Comparison of ENCODE assay signal across 10 cellular contexts in the genomic region with DNA sequence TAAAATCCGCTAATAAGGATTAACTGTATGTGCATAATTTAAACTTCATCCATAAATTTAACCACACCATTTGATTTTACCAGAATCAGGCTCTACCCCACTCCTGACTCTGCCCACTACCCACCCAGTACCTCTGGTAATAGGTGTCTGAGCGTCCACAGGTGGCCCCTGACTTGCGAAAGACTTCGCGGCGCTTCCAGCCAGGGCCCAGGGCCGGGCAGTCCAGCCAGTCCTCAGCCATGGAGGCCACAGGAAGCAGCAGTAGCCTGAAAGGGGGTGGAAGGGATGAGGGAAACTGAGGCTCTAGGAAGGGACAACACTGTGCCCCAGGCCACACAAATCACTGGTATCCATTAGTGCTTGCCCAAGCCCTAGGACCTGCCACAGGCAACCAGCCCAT. TPM values are rescaled to one million over a fixed set of nuclear protein-coding genes. Genes with fewer than 3 reads are reported as not detected.
DNase-seq lines count a peak whose midpoint lies in the region; ATAC-seq, FAIRE-seq and TF ChIP-seq lines count a peak whose summit lies in the region.
"Had no signal": no experiment of that assay in that cellular context is flagged by ENCODE, and none has a peak within 500 bp of the region (broad histone marks: within the 10 kb centered on the region; RNA-seq: fewer than 3 reads in every experiment).

No MANE protein-coding gene starts in this region.

- H3K4me3 ChIP-seq in AG09309 (ENCODE audit: control insufficient read depth, low read depth, low read length): peak overlapping the region; percentile 73
- H3K4me3 ChIP-seq in HUES48 (ENCODE audit: low read depth, low read length): peak overlapping the region; percentile 95; the same call in 1 of the 2 replicates
- H3K4me3 ChIP-seq in GM12878: peak overlapping the region; percentile 99
- H3K4me3 ChIP-seq in mucosa of rectum (ENCODE audit: low read length in 2 of 2): peak overlapping the region; percentile 94 to 100
- H3K4me3 ChIP-seq in prostate gland: no peak overlapping the region

- no peak for DNase-seq in AG09309 (ENCODE audit: low read depth)
- no peak for DNase-seq in GM12878 (ENCODE audit: low read depth, low spot score)
- no peak for DNase-seq in NCI-H2196 (lab: John Stamatoyannopoulos, UW; ENCODE audit: unreplicated experiment)
- DNase-seq in pons (ENCODE audit: low spot score): no peak
- no peak for DNase-seq in prostate gland (ENCODE audit: low spot score)
- DNase-seq: DMS53 had no signal

- intact Hi-C loops in GM12878 (cut with micrococcal nuclease; ENCODE audit: unreplicated experiment) (loop anchor here (2.0 to 10.0 kb wide), 3 partner anchors 13 to 1325 kb away; partner anchors contain the start of genes C18orf32, CFAP53 and SMAD7), prostate gland (cut with DNase I) (loop anchor here (10.0 kb wide), 5 partner anchors 285 to 785 kb away; partner anchors contain the start of genes ACAA2, MAPK4, ME2 and RPL17)

- H3K36me3 ChIP-seq in HUES48 (ENCODE audit: control insufficient read depth, insufficient read depth, low read length) (peaks cover 71% of the 10 kb centered on the region), GM12878 (ENCODE audit: control insufficient read depth in 2 of 2, insufficient read depth in 2 of 2, low read length in 1 of 2) (peaks cover 46 to 56% of the 10 kb centered on the region in 2 experiments), mucosa of rectum (ENCODE audit: control insufficient read depth in 2 of 2, insufficient read depth in 2 of 2, low read length in 2 of 2) (peaks cover 49 to 63% of the 10 kb centered on the region in 2 donors), prostate gland (peaks cover 19 to 20% of the 10 kb centered on the region in 2 donors)

- no peak for FAIRE-seq in GM12878 (lab: Jason Lieb, UNC)
- FAIRE-seq: colon had no signal

- no peak for TF ChIP-seq RAD21 in GM12878 (IDR thresholded peaks at IDR 0.05; ENCODE audit: insufficient read depth, low read depth, low read length)

- RAD21 ChIA-PET in GM12878 (lab: Charles Lee; ENCODE audit: unreplicated experiment): interaction anchor here (1.0 to 1.5 kb wide), 3 partner anchors 11 to 77 kb away, joined by 4 to 13 read pairs (median 6); no protein-coding TSS in a partner anchor

- H3K4me2 ChIP-seq in GM12878 (ENCODE audit: control insufficient read depth, insufficient read depth): peak overlapping the region; percentile 95

- H3K9me3 ChIP-seq in HUES48 (ENCODE audit: control insufficient read depth, insufficient read depth, low read length): no peaks in the 10 kb centered on the region
- H3K9me3 ChIP-seq in GM12878 (replicated peaks; ENCODE audit: control insufficient read depth, insufficient read depth, low read length): no peaks in the 10 kb centered on the region
- no peaks in the 10 kb centered on the region for H3K9me3 ChIP-seq in mucosa of rectum (ENCODE audit: control insufficient read depth in 2 of 2, low read length in 2 of 2)
- H3K9me3 ChIP-seq in prostate gland: no peaks in the 10 kb centered on the region

- no peak for ATAC-seq in GM12878
- ATAC-seq in GM21786 (IDR thresholded peaks at IDR 0.05; ENCODE audit: unreplicated experiment): no peak

- TF ChIP-seq EP300 in GM12878 (IDR thresholded peaks at IDR 0.05; ENCODE audit: borderline replicate concordance in 1 of 2, control insufficient read depth in 1 of 2, low read depth in 2 of 2, low read length in 2 of 2): no peak

- no peaks in the 10 kb centered on the region for H4K20me1 ChIP-seq in GM12878 (ENCODE audit: control insufficient read depth, insufficient read depth)

- BruUV-seq in GM12878 (replicated peaks; lab: Mats Ljungman, UMichigan): no TSS peak

- no peak overlapping the region for H3K27ac ChIP-seq in HUES48 (ENCODE audit: low read depth, low read length)
- peak overlapping the region; percentile 88; the same call in 1 of the 2 replicates for H3K27ac ChIP-seq in GM12878 (ENCODE audit: control insufficient read depth, insufficient read depth)
- H3K27ac ChIP-seq in mucosa of rectum (ENCODE audit: low read depth in 2 of 2, low read length in 2 of 2): no peak overlapping the region
- no peak overlapping the region for H3K27ac ChIP-seq in prostate gland

- POLR2A ChIA-PET in GM12878 (lab: Charles Lee): interaction anchor here (1.1 kb wide), 1 partner anchor 48 kb away, joined by 3 read pairs; no protein-coding TSS in a partner anchor

- TF ChIP-seq CTCF in AG09309 (IDR thresholded peaks at IDR 0.05; ENCODE audit: control insufficient read depth, insufficient read depth, low read depth, low read length, missing control alignments) (no peak), GM12878 (IDR thresholded peaks at IDR 0.05 in 2 of 3, conservative IDR thresholded peaks at IDR 0.05 in 1 of 3; ENCODE audit: control insufficient read depth in 2 of 3, extremely low read depth in 1 of 3, insufficient read depth in 1 of 3, low read depth in 3 of 3, low read length in 3 of 3) (no peak), prostate gland (IDR thresholded peaks at IDR 0.05) (no peak)

- H3K9ac ChIP-seq in HUES48 (ENCODE audit: low read depth, low read length) (no peak overlapping the region), GM12878 (ENCODE audit: control insufficient read depth, insufficient read depth, low read length) (peak overlapping the region; percentile 81), mucosa of rectum (ENCODE audit: low read depth in 1 of 2, low read length in 2 of 2) (peak overlapping the region in 1 of 2 donors; percentile 14)

- H3K27me3 ChIP-seq in HUES48 (ENCODE audit: control insufficient read depth, insufficient read depth, low read length): no peaks in the 10 kb centered on the region
- H3K27me3 ChIP-seq in GM12878 (replicated peaks in 1 of 2; ENCODE audit: control insufficient read depth in 2 of 2, insufficient read depth in 2 of 2, low read length in 1 of 2): no peaks in the 10 kb centered on the region
- no peaks in the 10 kb centered on the region for H3K27me3 ChIP-seq in mucosa of rectum (ENCODE audit: control insufficient read depth in 2 of 2, insufficient read depth in 2 of 2, low read length in 2 of 2)
- no peaks in the 10 kb centered on the region for H3K27me3 ChIP-seq in prostate gland (replicated peaks; ENCODE audit: insufficient read depth)

- CTCF ChIA-PET in GM12878 (lab: Yijun Ruan, JAX): interaction anchor here (1.6 to 1.9 kb wide), 3 partner anchors 12 to 78 kb away, joined by 4 to 12 read pairs (median 9); no protein-coding TSS in a partner anchor

- in situ Hi-C loops in GM12878 (cut with MboI): loop anchor here (10.0 to 25.0 kb wide), 3 partner anchors 75 to 1467 kb away; no protein-coding TSS in a partner anchor

- 92% methylated on average over 7 of the region's 7 CpGs for WGBS in GM12878 (ENCODE audit: insufficient coverage, insufficient replicate concordance, low lambda C conversion rate, missing lambda C conversion rate)
- WGBS in prostate gland: 92% methylated on average over 7 of the region's 7 CpGs

- H3K4me1 ChIP-seq in HUES48 (ENCODE audit: control insufficient read depth, insufficient read depth, low read length) (no peaks in the 10 kb centered on the region), GM12878 (ENCODE audit: control insufficient read depth, insufficient read depth, low read length) (peaks cover 8% of the 10 kb centered on the region), mucosa of rectum (ENCODE audit: control insufficient read depth in 2 of 2, insufficient read depth in 2 of 2, low read length in 2 of 2) (peaks cover 17 to 22% of the 10 kb centered on the region in 2 donors), prostate gland (replicated peaks) (peaks cover 11% of the 10 kb centered on the region)

- TF ChIP-seq POLR2A in GM12878 (IDR thresholded peaks at IDR 0.05; ENCODE audit: low read depth, low read length) (no peak), prostate gland (IDR thresholded peaks at IDR 0.05) (no peak)

- SMC1A ChIA-PET in GM12878 (lab: Charles Lee; ENCODE audit: uncharacterized antibody, unreplicated experiment): interaction anchor here (1.9 to 2.3 kb wide), 2 partner anchors 11 to 76 kb away, joined by 18 to 20 read pairs; no protein-coding TSS in a partner anchor

- H2AFZ ChIP-seq in GM12878 (ENCODE audit: control insufficient read depth, low read depth, low read length): no peak overlapping the region

- H3K79me2 ChIP-seq in GM12878 (ENCODE audit: control insufficient read depth, insufficient read depth, low read length): peaks cover 35% of the 10 kb centered on the region

RNA-seq across cellular contexts. Expression of gene MBD1, which starts 1.6 kb away (rescaled TPM):
- 197 and 225 TPM in 2 replicates for total RNA-seq in GM12878 (2013; cell fraction: nucleolus; rRNA removed)
- total RNA-seq in GM12878 (2014; rRNA removed): 56.9 and 59.9 TPM in 2 replicates
- total RNA-seq in GM12878 (2014; rRNA removed; fragmentation: Illumina TruSeq; extraction: Trizol): 35.4 and 39.2 TPM in 2 replicates
- total RNA-seq in GM12878 (2021): 83.0 and 97.7 TPM in 2 replicates
- polyA plus RNA-seq in GM12878 (2011; ENCODE audit: low read depth): 42.0 TPM
- 61.3 and 91.0 TPM in 2 replicates for polyA plus RNA-seq in GM12878 (2011; rRNA removed)
- polyA plus RNA-seq in GM12878 (2011; cell fraction: cytosol; rRNA removed): 84.2 and 109 TPM in 2 replicates
- polyA plus RNA-seq in GM12878 (2011; cell fraction: nucleus; rRNA removed): 621 and 682 TPM in 2 replicates
- polyA plus RNA-seq in GM12878 (2012): 82.8 and 83.1 TPM in 2 replicates
- polyA plus RNA-seq in GM12878 (2014; fragmentation: Illumina TruSeq; extraction: Trizol): 40.6 and 45.4 TPM in 2 replicates
- polyA plus RNA-seq in GM12878 (2014; fragmentation: Nextera tagmentation; extraction: Ambion mirVana): 10 to 100 TPM in 1 of 2 experiments, 1 to 10 TPM in 1; 8.4 to 12.4 TPM
- polyA plus RNA-seq in GM12878 (2014; rRNA removed): 79.0 and 92.6 TPM in 2 replicates
- 10 to 100 TPM; 59.8 to 60.2 TPM for polyA plus RNA-seq in GM12878 (2016; fragmentation: Nextera tagmentation; extraction: Ambion mirVana)
- polyA minus RNA-seq in GM12878 (2011; rRNA and poly(A)+ RNA removed): 60.2 and 100 TPM in 2 replicates
- 40.6 and 44.4 TPM in 2 replicates for polyA minus RNA-seq in GM12878 (2011; cell fraction: cytosol; rRNA and poly(A)+ RNA removed)
- 124 and 168 TPM in 2 replicates for polyA minus RNA-seq in GM12878 (2011; cell fraction: nucleus; rRNA and poly(A)+ RNA removed)
- 100 to 1,000 TPM in 1 of 2 donors, 10 to 100 TPM in 1; 65.4 to 121 TPM for total RNA-seq in prostate gland

RNA-seq across cellular contexts. Expression of gene CXXC1, which starts 7.7 kb away (rescaled TPM):
- 110 and 131 TPM in 2 replicates for total RNA-seq in GM12878 (2013; cell fraction: nucleolus; rRNA removed)
- 81.1 and 82.1 TPM in 2 replicates for total RNA-seq in GM12878 (2014; rRNA removed)
- total RNA-seq in GM12878 (2014; rRNA removed; fragmentation: Illumina TruSeq; extraction: Trizol): 48.5 and 51.2 TPM in 2 replicates
- total RNA-seq in GM12878 (2021): 160 and 180 TPM in 2 replicates
- polyA plus RNA-seq in GM12878 (2011; ENCODE audit: low read depth): 96.5 TPM
- polyA plus RNA-seq in GM12878 (2011; rRNA removed): 58.3 and 106 TPM in 2 replicates
- polyA plus RNA-seq in GM12878 (2011; cell fraction: cytosol; rRNA removed): 179 and 292 TPM in 2 replicates
- 1,325 and 1,540 TPM in 2 replicates for polyA plus RNA-seq in GM12878 (2011; cell fraction: nucleus; rRNA removed)
- polyA plus RNA-seq in GM12878 (2012): 187 and 242 TPM in 2 replicates
- polyA plus RNA-seq in GM12878 (2014; fragmentation: Illumina TruSeq; extraction: Trizol): 56.4 and 70.0 TPM in 2 replicates
- polyA plus RNA-seq in GM12878 (2014; fragmentation: Nextera tagmentation; extraction: Ambion mirVana): 10 to 100 TPM in 1 of 2 experiments, 1 to 10 TPM in 1; 9.2 to 17.0 TPM
- 161 and 206 TPM in 2 replicates for polyA plus RNA-seq in GM12878 (2014; rRNA removed)
- polyA plus RNA-seq in GM12878 (2016; fragmentation: Nextera tagmentation; extraction: Ambion mirVana): 100 to 1,000 TPM; 147 to 148 TPM
- 65.9 and 109 TPM in 2 replicates for polyA minus RNA-seq in GM12878 (2011; rRNA and poly(A)+ RNA removed)
- 35.4 and 47.8 TPM in 2 replicates for polyA minus RNA-seq in GM12878 (2011; cell fraction: cytosol; rRNA and poly(A)+ RNA removed)
- 83.8 and 143 TPM in 2 replicates for polyA minus RNA-seq in GM12878 (2011; cell fraction: nucleus; rRNA and poly(A)+ RNA removed)
- total RNA-seq in prostate gland: 10 to 100 TPM; 61.9 to 87.4 TPM

RNA-seq across cellular contexts. Expression of gene CFAP53, which starts 13.5 kb away (rescaled TPM):
- total RNA-seq in GM12878 (2013; cell fraction: nucleolus; rRNA removed): 1.3 TPM in 2 replicates
- total RNA-seq in GM12878 (2014; rRNA removed): not detected in 2 replicates
- total RNA-seq in GM12878 (2014; rRNA removed; fragmentation: Illumina TruSeq; extraction: Trizol): 0.09 TPM in 2 replicates
- total RNA-seq in GM12878 (2021): 0.26 TPM in 1 of 2 replicates, not detected in the other
- polyA plus RNA-seq in GM12878 (2011; ENCODE audit: low read depth): not detected
- 0.30 and 0.48 TPM in 2 replicates for polyA plus RNA-seq in GM12878 (2011; rRNA removed)
- polyA plus RNA-seq in GM12878 (2011; cell fraction: cytosol; rRNA removed): 0.12 and 0.13 TPM in 2 replicates
- polyA plus RNA-seq in GM12878 (2011; cell fraction: nucleus; rRNA removed): 0.41 and 0.69 TPM in 2 replicates
- 0.08 and 0.24 TPM in 2 replicates for polyA plus RNA-seq in GM12878 (2012)
- polyA plus RNA-seq in GM12878 (2014; fragmentation: Illumina TruSeq; extraction: Trizol): 0.12 TPM in 1 of 2 replicates, not detected in the other
- under 1 TPM; 0.05 to 0.06 TPM for polyA plus RNA-seq in GM12878 (2014; fragmentation: Nextera tagmentation; extraction: Ambion mirVana)
- polyA plus RNA-seq in GM12878 (2014; rRNA removed): 0.13 TPM in 1 of 2 replicates, not detected in the other
- polyA plus RNA-seq in GM12878 (2016; fragmentation: Nextera tagmentation; extraction: Ambion mirVana): under 1 TPM; 0.10 to 0.31 TPM
- polyA minus RNA-seq in GM12878 (2011; rRNA and poly(A)+ RNA removed): 0.10 and 0.22 TPM in 2 replicates
- polyA minus RNA-seq in GM12878 (2011; cell fraction: cytosol; rRNA and poly(A)+ RNA removed): not detected in 2 replicates
- 0.19 and 0.24 TPM in 2 replicates for polyA minus RNA-seq in GM12878 (2011; cell fraction: nucleus; rRNA and poly(A)+ RNA removed)
- total RNA-seq in prostate gland: 1 to 10 TPM in 1 of 2 donors, under 1 TPM in 1; 0.59 to 4.7 TPM

Comparison
In these comparisons a context has a peak if more than half of its experiments do, and no peak if none do; other contexts are left out.
1. H3K4me3 ChIP-seq: peak in AG09309 (single experiment), HUES48 (single experiment), GM12878 (single experiment) and mucosa of rectum (2 of 2); none in prostate gland (0 of 2).